ENCODE assay signal across 9 cellular contexts in genomic region chr20:33399924-33400323, GRCh38. TPM values are rescaled to one million over a fixed set of nuclear protein-coding genes. Genes with fewer than 3 reads are reported as not detected.
A peak's percentile ranks its signal among the peaks of the same experiment; 100 is the strongest.
DNase-seq lines count a peak whose midpoint lies in the region; ATAC-seq and TF ChIP-seq lines count a peak whose summit lies in the region.
"Had no signal": no experiment of that assay in that cellular context is flagged by ENCODE, and none has a peak within 500 bp of the region (broad histone marks: within the 10 kb centered on the region; RNA-seq: fewer than 3 reads in every experiment).

No MANE protein-coding gene starts in this region.

- H2AFZ ChIP-seq in SU-DHL-6 (ENCODE audit: low read depth, low read length, severe bottlenecking), result no peak overlapping the region

- H3K27me3 ChIP-seq in SU-DHL-6 (ENCODE audit: low read length), result no peaks in the 10 kb centered on the region

- no peaks in the 10 kb centered on the region for H3K9me3 ChIP-seq in SU-DHL-6 (ENCODE audit: insufficient read depth, low read length)

- peaks cover 25% of the 10 kb centered on the region for H3K4me1 Mint-ChIP-seq in activated CD4-positive, alpha-beta T cell treated with anti-CD3 and anti-CD28 coated beads, Interleukin-2, amount 10 ng/mL, durations not matched to agents 24 days and 14 days
- peaks cover 64% of the 10 kb centered on the region for H3K4me1 Mint-ChIP-seq in stimulated activated memory B cell treated with anti-CD40 and anti-IgM and Interleukin-4, amounts not matched to agents 10 μg/mL and 1 μg/mL and 100 μg/mL, for 72 hours

- no peaks in the 10 kb centered on the region for H3K27me3 Mint-ChIP-seq in activated CD4-positive, alpha-beta T cell treated with anti-CD3 and anti-CD28 coated beads, Interleukin-2, amount 10 ng/mL, durations not matched to agents 24 days and 14 days
- no peaks in the 10 kb centered on the region for H3K27me3 Mint-ChIP-seq in stimulated activated memory B cell treated with anti-CD40 and anti-IgM and Interleukin-4, amounts not matched to agents 10 μg/mL and 1 μg/mL and 100 μg/mL, for 72 hours

- H3K9me2 ChIP-seq in SU-DHL-6 (replicated peaks; ENCODE audit: insufficient read depth, low read length), result no peaks in the 10 kb centered on the region

- peak overlapping the region; percentile 99 for H3K4me3 Mint-ChIP-seq in activated CD4-positive, alpha-beta T cell treated with anti-CD3 and anti-CD28 coated beads, Interleukin-2, amount 10 ng/mL, durations not matched to agents 24 days and 14 days
- H3K4me3 Mint-ChIP-seq in stimulated activated memory B cell treated with anti-CD40 and anti-IgM and Interleukin-4, amounts not matched to agents 10 μg/mL and 1 μg/mL and 100 μg/mL, for 72 hours, result peak overlapping the region; percentile 99

- TF ChIP-seq CTCF in SU-DHL-6 (IDR thresholded peaks at IDR 0.05; ENCODE audit: insufficient read depth, low read length, poor library complexity, severe bottlenecking) (no peak), fibroblast of the aortic adventitia (IDR thresholded peaks at IDR 0.05; ENCODE audit: insufficient read depth, low read length) (no peak)

- no peak overlapping the region for H3K4me3 ChIP-seq in SU-DHL-6 (ENCODE audit: insufficient read depth, low read length, poor library complexity, severe bottlenecking)
- H3K4me3 ChIP-seq in fibroblast of the aortic adventitia (ENCODE audit: low read depth, low read length), result peak overlapping the region; percentile 97

- intact Hi-C loops in activated CD4-positive, alpha-beta T cell treated with anti-CD3 and anti-CD28 coated beads, Interleukin-2, amount 10 ng/mL, durations not matched to agents 24 days and 14 days (cut with micrococcal nuclease), result loop anchor here (2.0 kb wide), 1 partner anchor 27 kb away; no protein-coding TSS in a partner anchor
- intact Hi-C loops in head of caudate nucleus (cut with DNase I), result no loop called here

- H3K9ac ChIP-seq in SU-DHL-6 (ENCODE audit: low read length), result peak overlapping the region; percentile 74

- H3K27ac ChIP-seq in SU-DHL-6 (ENCODE audit: low read depth, low read length), result no peak overlapping the region

- 0 out of 2 replicates have a peak, but pooled peaks cover 7% of the 10 kb centered on the region for H3F3A ChIP-seq in SU-DHL-6 (ENCODE audit: insufficient read depth)

- H3K27ac Mint-ChIP-seq in activated CD4-positive, alpha-beta T cell treated with anti-CD3 and anti-CD28 coated beads, Interleukin-2, amount 10 ng/mL, durations not matched to agents 24 days and 14 days, result no peak overlapping the region
- H3K27ac Mint-ChIP-seq in stimulated activated memory B cell treated with anti-CD40 and anti-IgM and Interleukin-4, amounts not matched to agents 10 μg/mL and 1 μg/mL and 100 μg/mL, for 72 hours, result peak overlapping the region; percentile 94

- no peaks in the 10 kb centered on the region for H3K36me3 ChIP-seq in SU-DHL-6 (ENCODE audit: low read length)

- DNase-seq in activated CD4-positive, alpha-beta T cell treated with anti-CD3 and anti-CD28 coated beads, Interleukin-2, amount 10 ng/mL, durations not matched to agents 24 days and 14 days, result no peak
- no peak for DNase-seq in activated CD4-positive, alpha-beta T cell treated with anti-CD3 and anti-CD28 coated beads, Interleukin-2, amount 50 U/mL, for 4 hours
- peak; percentile 19 for DNase-seq in fibroblast of the aortic adventitia (ENCODE audit: low read depth)
- DNase-seq in pons (ENCODE audit: low spot score), result no peak
- no peak for DNase-seq in head of caudate nucleus
- no peak for DNase-seq in NCI-H82 treated with DMSO at 0.1 percent for 48 hours (lab: John Stamatoyannopoulos, UW; ENCODE audit: unreplicated experiment)
- DNase-seq: NCI-H1048 had no signal

- ATAC-seq in stimulated activated memory B cell treated with anti-CD40 and anti-IgM and Interleukin-4, amounts not matched to agents 10 μg/mL and 1 μg/mL and 100 μg/mL, for 72 hours, result no peak

- H3K9me3 Mint-ChIP-seq in activated CD4-positive, alpha-beta T cell treated with anti-CD3 and anti-CD28 coated beads, Interleukin-2, amount 10 ng/mL, durations not matched to agents 24 days and 14 days, result no peaks in the 10 kb centered on the region
- H3K9me3 Mint-ChIP-seq in stimulated activated memory B cell treated with anti-CD40 and anti-IgM and Interleukin-4, amounts not matched to agents 10 μg/mL and 1 μg/mL and 100 μg/mL, for 72 hours, result no peaks in the 10 kb centered on the region

- no peaks in the 10 kb centered on the region for H4K20me1 ChIP-seq in SU-DHL-6 (ENCODE audit: low read depth, low read length)

- H3K36me3 Mint-ChIP-seq in activated CD4-positive, alpha-beta T cell treated with anti-CD3 and anti-CD28 coated beads, Interleukin-2, amount 10 ng/mL, durations not matched to agents 24 days and 14 days (ENCODE audit: low read depth), result peaks cover 12% of the 10 kb centered on the region
- peaks cover 12% of the 10 kb centered on the region for H3K36me3 Mint-ChIP-seq in stimulated activated memory B cell treated with anti-CD40 and anti-IgM and Interleukin-4, amounts not matched to agents 10 μg/mL and 1 μg/mL and 100 μg/mL, for 72 hours

- H3K4me2 ChIP-seq in SU-DHL-6 (ENCODE audit: low read depth, low read length, poor library complexity, severe bottlenecking), result peak overlapping the region; percentile 80

- peaks cover 45% of the 10 kb centered on the region for H3K79me2 ChIP-seq in SU-DHL-6 (ENCODE audit: insufficient read depth, low read length)

RNA-seq across cellular contexts. Expression of gene CDK5RAP1, which starts 1.4 kb away (rescaled TPM):
- 49.9 and 52.9 TPM in 2 replicates for total RNA-seq in activated CD4-positive, alpha-beta T cell treated with anti-CD3 and anti-CD28 coated beads, Interleukin-2, amount 10 ng/mL, durations not matched to agents 24 days and 14 days
- total RNA-seq in fibroblast of the aortic adventitia (ENCODE audit: low replicate concordance), result 14.8 and 17.7 TPM in 2 replicates

RNA-seq across cellular contexts. Expression of gene SNTA1, which starts 43.6 kb away (rescaled TPM):
- total RNA-seq in activated CD4-positive, alpha-beta T cell treated with anti-CD3 and anti-CD28 coated beads, Interleukin-2, amount 10 ng/mL, durations not matched to agents 24 days and 14 days, result 0.91 and 1.0 TPM in 2 replicates
- total RNA-seq in fibroblast of the aortic adventitia (ENCODE audit: low replicate concordance), result 25.7 and 28.6 TPM in 2 replicates

Comparison
In these comparisons a context has a peak if more than half of its experiments do, and no peak if none do; other contexts are left out.
1. RNA of gene SNTA1, which starts 43.6 kb away (total RNA-seq): 25.7 to 28.6 TPM in fibroblast of the aortic adventitia; 0.91 to 1.0 TPM in activated CD4-positive, alpha-beta T cell treated with anti-CD3 and anti-CD28 coated beads, Interleukin-2, amount 10 ng/mL, durations not matched to agents 24 days and 14 days; every median in the first group is over 10 times any median in the second.